ENCODE assay signal across 1 cellular context in genomic region chr17:39926588-39927100, GRCh38.
TF ChIP-seq lines count a peak whose summit lies in the region.

No MANE protein-coding gene starts in this region.

TF ChIP-seq in GM12878, 131 proteins besides CTCF, POLR2A, EP300 and RAD21:
- peak; percentile 49; the same call in 1 of the 2 replicates for TF ChIP-seq TAF1 (IDR thresholded peaks at IDR 0.05; ENCODE audit: borderline replicate concordance, low read depth, low read length)
- TF ChIP-seq POLR2AphosphoS5 (IDR thresholded peaks at IDR 0.05; ENCODE audit: low read length) = peak; percentile 74; the same call in 1 of the 2 replicates
- TF ChIP-seq BCL11A (IDR thresholded peaks at IDR 0.05; ENCODE audit: low read depth, low read length) = no peak
- 0 out of 2 replicates have a peak, but pooled peaks have one; percentile 5 for TF ChIP-seq CREB1 (IDR thresholded peaks at IDR 0.05; ENCODE audit: low read depth)
- TF ChIP-seq CHD2 (IDR thresholded peaks at IDR 0.05; ENCODE audit: borderline replicate concordance, low read depth, low read length) = 0 out of 2 replicates have a peak, but pooled peaks have one; percentile 9
- peak; percentile 66 for TF ChIP-seq RUNX3 (IDR thresholded peaks at IDR 0.05; ENCODE audit: low read length)
- peak; percentile 90 for TF ChIP-seq NR2F1 (conservative IDR thresholded peaks at IDR 0.05)
- no peak for TF ChIP-seq NR2C2 (IDR thresholded peaks at IDR 0.05; ENCODE audit: borderline replicate concordance, control insufficient read depth, insufficient read length, low read depth)
- TF ChIP-seq NFXL1 (IDR thresholded peaks at IDR 0.05; ENCODE audit: borderline replicate concordance) = no peak
- peak; percentile 91 for TF ChIP-seq NR2C1 (IDR thresholded peaks at IDR 0.05)
TF ChIP-seq in GM12878: peak in this region for 7.
